24 cellular contexts compared by ENCODE assay signal in the genomic region with DNA sequence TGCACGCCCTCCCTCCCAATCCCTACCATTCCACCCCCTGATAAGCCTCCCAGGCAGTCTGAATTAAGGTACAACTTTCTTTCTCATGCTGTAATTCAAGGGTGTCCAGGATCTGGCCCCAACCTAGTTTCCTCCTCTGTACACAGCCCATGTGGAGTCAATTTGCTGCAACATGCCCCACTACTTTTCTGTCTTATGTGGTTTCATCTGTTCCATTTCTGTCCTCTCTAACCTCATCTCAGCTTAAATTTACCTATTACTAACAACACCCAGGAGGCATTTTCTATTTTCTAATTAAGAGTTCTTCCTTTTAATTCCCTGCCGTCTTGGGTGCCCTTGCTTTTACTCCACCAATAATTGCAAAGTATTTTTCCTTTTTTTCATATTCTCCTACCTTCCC. TPM values are rescaled to one million over a fixed set of nuclear protein-coding genes. Genes with fewer than 3 reads are reported as not detected.
A peak's percentile ranks its signal among the peaks of the same experiment; 100 is the strongest.
DNase-seq lines count a peak whose midpoint lies in the region; ATAC-seq, FAIRE-seq and TF ChIP-seq lines count a peak whose summit lies in the region.
"Had no signal": no experiment of that assay in that cellular context is flagged by ENCODE, and none has a peak within 500 bp of the region (broad histone marks: within the 10 kb centered on the region; RNA-seq: fewer than 3 reads in every experiment).

No MANE protein-coding gene starts in this region.

- no peak for DNase-seq in CD8-positive, alpha-beta memory T cell
- no peak for DNase-seq in IMR-90
- DNase-seq in K562 (ENCODE audit: extremely low read depth in 1 of 4, low spot score in 3 of 4) = peak in 1 of 4 experiments; percentile 24
- no peak for DNase-seq in trophoblast cell
- DNase-seq in G401 (ENCODE audit: low spot score) = no peak
- DNase-seq in frontal cortex (ENCODE audit: low spot score in 2 of 2) = no peak
- DNase-seq in NCI-H1436 (lab: John Stamatoyannopoulos, UW) = no peak
- DNase-seq: Calu3, DMS79 treated with DMSO at 0.1 percent for 48 hours, GM23248, H7, NCI-H1105, NCI-H146, NCI-H1930, NCI-H2107, NCI-H524, NCI-H748 treated with DMSO at 0.1 percent for 48 hours, T-helper 1 cell had no signal

- H3K56ac ChIP-seq in IMR-90 (ENCODE audit: extremely low read depth, insufficient read depth, low read length) = no peak overlapping the region

- no peak overlapping the region for H4K8ac ChIP-seq in IMR-90 (ENCODE audit: low read depth in 2 of 2, low read length in 2 of 2)
- no peak overlapping the region for H4K8ac ChIP-seq in trophoblast cell (ENCODE audit: low read depth, low read length)

- H3K9me3 Mint-ChIP-seq in CD8-positive, alpha-beta memory T cell = peaks cover 5 to 11% (median 9%) of the 10 kb centered on the region in 5 donors

- H3K4me3 ChIP-seq in CD8-positive, alpha-beta memory T cell (ENCODE audit: low read length) = no peak overlapping the region
- no peak overlapping the region for H3K4me3 ChIP-seq in IMR-90 (ENCODE audit: insufficient read depth, low read depth, low read length)
- no peak overlapping the region for H3K4me3 ChIP-seq in K562
- H3K4me3 ChIP-seq in trophoblast cell (ENCODE audit: low read depth, low read length) = no peak overlapping the region
- H3K4me3 ChIP-seq: GM23248, SJSA1 had no signal

- H3K9me3 ChIP-seq in CD8-positive, alpha-beta memory T cell (ENCODE audit: low read length) = no peaks in the 10 kb centered on the region
- H3K9me3 ChIP-seq in IMR-90 (ENCODE audit: control insufficient read depth, insufficient read depth, low read length) (peaks cover 4% of the 10 kb centered on the region), K562 (replicated peaks; ENCODE audit: control insufficient read depth, insufficient read depth, low read depth, low read length) (peaks cover 3% of the 10 kb centered on the region; the same call in 1 of the 2 replicates), trophoblast cell (ENCODE audit: insufficient read depth, low read depth, low read length) (peaks cover 3% of the 10 kb centered on the region)
- H3K9me3 ChIP-seq: SJSA1 had no signal

- CTCF ChIA-PET in CD8-positive, alpha-beta memory T cell (lab: Charles Lee) = no interaction called here
- CTCF ChIA-PET in IMR-90 (lab: Yijun Ruan, JAX) = no interaction called here
- CTCF ChIA-PET in K562 (lab: Yijun Ruan, JAX; ENCODE audit: low intra/inter-chr PET ratio) = no interaction called here

- H2BK120ac ChIP-seq in IMR-90 (ENCODE audit: low read depth, low read length) (no peak overlapping the region), trophoblast cell (ENCODE audit: insufficient read depth, low read length, poor library complexity) (no peak overlapping the region)

- no peaks in the 10 kb centered on the region for H3K4me1 ChIP-seq in CD8-positive, alpha-beta memory T cell (ENCODE audit: insufficient read depth, low read length)
- H3K4me1 ChIP-seq in IMR-90 (ENCODE audit: control insufficient read depth, insufficient read depth, low read length) = peaks cover 3% of the 10 kb centered on the region
- peaks cover 3 to 24% of the 10 kb centered on the region in 2 experiments; a peak in 4 of 5 replicates for H3K4me1 ChIP-seq in K562 (replicated peaks in 1 of 2; ENCODE audit: control insufficient read depth in 2 of 2, insufficient read depth in 2 of 2, low read length in 2 of 2)
- H3K4me1 ChIP-seq in trophoblast cell (ENCODE audit: control insufficient read depth in 1 of 2, insufficient read depth in 2 of 2, low read length in 2 of 2) = peaks cover 3 to 4% of the 10 kb centered on the region in 2 experiments

- 100% methylated on average over 1 of the region's 2 CpGs; no CpG with 5 or more reads in 1 of the 2 experiments for WGBS in IMR-90 (ENCODE audit: extremely low coverage in 2 of 2, insufficient read length in 1 of 2), 2 experiments
- 77% methylated on average over 2 of the region's 2 CpGs for WGBS in K562 (ENCODE audit: insufficient coverage, low coverage, missing lambda C conversion rate)
- WGBS in trophoblast cell (ENCODE audit: extremely low coverage, insufficient coverage, insufficient read length) = no CpG with 5 or more reads among the region's 2 CpGs

- TF ChIP-seq RAD21 in IMR-90 (IDR thresholded peaks at IDR 0.05; ENCODE audit: low read length) = no peak
- TF ChIP-seq RAD21 in K562 (CRISPR knock-in tag; conservative IDR thresholded peaks at IDR 0.05 in 1 of 2, IDR thresholded peaks at IDR 0.05 in 1 of 2) = no peak

- ATAC-seq in IMR-90 (ENCODE audit: low read depth) (no peak), K562 (peak; percentile 14)
- ATAC-seq: Right ventricle myocardium inferior had no signal

- peaks cover 4 to 22% (median 14%) of the 10 kb centered on the region in 3 donors for H3K36me3 Mint-ChIP-seq in CD8-positive, alpha-beta memory T cell

- BruUV-seq in IMR-90 (replicated peaks; lab: Mats Ljungman, UMichigan) = no TSS peak
- no TSS peak for BruUV-seq in K562 (replicated peaks; lab: Mats Ljungman, UMichigan)

- FAIRE-seq in K562 (lab: Jason Lieb, UNC) = peak; percentile 23
- no peak for FAIRE-seq in frontal cortex (lab: Jason Lieb, UNC)
- FAIRE-seq: RCC 7860 had no signal

- H3K14ac ChIP-seq in IMR-90 (replicated peaks; ENCODE audit: low read depth, low read length) (no peak overlapping the region), trophoblast cell (ENCODE audit: low read length) (no peak overlapping the region)

- no peaks in the 10 kb centered on the region for H3K27me3 Mint-ChIP-seq in CD8-positive, alpha-beta memory T cell
- H3K27me3 Mint-ChIP-seq: B cell had no signal

- intact Hi-C loops in IMR-90 (cut with micrococcal nuclease) = no loop called here
- intact Hi-C loops in K562 (cut with micrococcal nuclease) = no loop called here

- H3K27me3 ChIP-seq in CD8-positive, alpha-beta memory T cell (ENCODE audit: insufficient read depth, low read length, poor library complexity, severe bottlenecking) = no peaks in the 10 kb centered on the region
- no peaks in the 10 kb centered on the region for H3K27me3 ChIP-seq in IMR-90 (ENCODE audit: control insufficient read depth, insufficient read depth, low read length)
- no peaks in the 10 kb centered on the region for H3K27me3 ChIP-seq in K562 (ENCODE audit: control insufficient read depth in 2 of 2, insufficient read depth in 2 of 2, low read length in 2 of 2)
- no peaks in the 10 kb centered on the region for H3K27me3 ChIP-seq in trophoblast cell (ENCODE audit: insufficient read depth, low read length)
- H3K27me3 ChIP-seq: SJSA1 had no signal

- no peak overlapping the region for H4K12ac ChIP-seq in trophoblast cell (ENCODE audit: low read depth, low read length)

- H2AFZ ChIP-seq in IMR-90 (replicated peaks; ENCODE audit: low read length, poor library complexity) (no peak overlapping the region), K562 (ENCODE audit: low read depth, low read length) (no peak overlapping the region), trophoblast cell (ENCODE audit: insufficient read depth, low read length, poor library complexity) (no peak overlapping the region)
- H2AFZ ChIP-seq: GM23248 had no signal

- H3K27ac ChIP-seq in CD8-positive, alpha-beta memory T cell (ENCODE audit: low read depth, low read length) = peak overlapping the region; percentile 4
- no peak overlapping the region for H3K27ac ChIP-seq in IMR-90 (ENCODE audit: insufficient read depth, low read length)
- H3K27ac ChIP-seq in K562 (ENCODE audit: extremely low read depth, low read depth, low read length) = no peak overlapping the region
- H3K27ac ChIP-seq in trophoblast cell (ENCODE audit: low read depth, low read length) = no peak overlapping the region
- H3K27ac ChIP-seq: GM23248, KMS-11, SJSA1 had no signal

- POLR2A ChIA-PET in CD8-positive, alpha-beta memory T cell (lab: Charles Lee) = no interaction called here
- POLR2A ChIA-PET in IMR-90 (lab: Charles Lee; ENCODE audit: unreplicated experiment) = no interaction called here
- POLR2A ChIA-PET in K562 (lab: Yijun Ruan, JAX) = no interaction called here

- no peak overlapping the region for H4K5ac ChIP-seq in IMR-90 (ENCODE audit: low read depth, low read length)

- H3K23ac ChIP-seq in IMR-90 (ENCODE audit: low read depth, low read length) (peak overlapping the region; percentile 61), trophoblast cell (ENCODE audit: low read length) (peak overlapping the region; percentile 66)

- no peak overlapping the region for H2AK9ac ChIP-seq in IMR-90 (replicated peaks; ENCODE audit: low read depth, low read length, poor library complexity)

- no peak for TF ChIP-seq EP300 in K562 (IDR thresholded peaks at IDR 0.05; ENCODE audit: low read length)

- peak overlapping the region in 4 of 8 donors; percentile 3 to 90 (median 44) for H3K27ac Mint-ChIP-seq in CD8-positive, alpha-beta memory T cell
- H3K27ac Mint-ChIP-seq: B cell had no signal

- H3K9me1 ChIP-seq in IMR-90 (ENCODE audit: insufficient read depth, low read length) = peaks cover 7% of the 10 kb centered on the region
- H3K9me1 ChIP-seq in K562 (ENCODE audit: control insufficient read depth, insufficient read depth, low read length) = no peaks in the 10 kb centered on the region

- H3K9ac ChIP-seq in IMR-90 (ENCODE audit: low read depth, low read length) (no peak overlapping the region), K562 (ENCODE audit: insufficient read depth in 1 of 2, low read depth in 2 of 2, low read length in 2 of 2) (no peak overlapping the region), trophoblast cell (ENCODE audit: low read length) (peak overlapping the region; percentile 53)
- H3K9ac ChIP-seq: GM23248, KMS-11 had no signal

- H3K4ac ChIP-seq in IMR-90 (ENCODE audit: low read depth, low read length) (no peak overlapping the region), trophoblast cell (ENCODE audit: low read depth, low read length) (peak overlapping the region; percentile 12)

- H4K91ac ChIP-seq in IMR-90 (ENCODE audit: insufficient read depth, low read depth, low read length) (no peak overlapping the region), trophoblast cell (ENCODE audit: low read depth, low read length) (no peak overlapping the region)

- H2AK5ac ChIP-seq in IMR-90 (ENCODE audit: low read depth, low read length) (no peak overlapping the region), trophoblast cell (ENCODE audit: low read length) (no peak overlapping the region)

- H3K4me3 Mint-ChIP-seq in CD8-positive, alpha-beta memory T cell = peak overlapping the region in 1 of 7 donors; percentile 59
- H3K4me3 Mint-ChIP-seq: B cell, CD14-positive monocyte had no signal

- no peak overlapping the region for H2BK12ac ChIP-seq in trophoblast cell (ENCODE audit: low read length)

- in situ Hi-C loops in IMR-90 (cut with MboI; ENCODE audit: low sequenced_read_pairs) (no loop called here), K562 (cut with MboI) (no loop called here), G401 (cut with HindIII; ENCODE audit: low sequenced_read_pairs) (no loop called here)

- H3K18ac ChIP-seq in IMR-90 (ENCODE audit: low read depth, low read length) (no peak overlapping the region), trophoblast cell (ENCODE audit: low read length) (no peak overlapping the region)

- H3K79me1 ChIP-seq in IMR-90 (ENCODE audit: low read depth in 1 of 2, low read length in 2 of 2) = peaks cover 0 to 50% of the 10 kb centered on the region in 2 experiments; a peak in 2 of 4 replicates
- no peaks in the 10 kb centered on the region for H3K79me1 ChIP-seq in trophoblast cell (ENCODE audit: low read length)

- H4K20me1 ChIP-seq in IMR-90 (ENCODE audit: insufficient read depth, low read length) (peaks cover 70% of the 10 kb centered on the region), K562 (replicated peaks; ENCODE audit: control insufficient read depth, insufficient read depth, low read length) (no peaks in the 10 kb centered on the region)

- peaks cover 97% of the 10 kb centered on the region for H3K79me2 ChIP-seq in K562 (ENCODE audit: control insufficient read depth, insufficient read depth, low read length)
- H3K79me2 ChIP-seq in trophoblast cell (ENCODE audit: control insufficient read depth, insufficient read depth, low read length, poor library complexity) = peaks cover 7% of the 10 kb centered on the region

- dilution Hi-C loops in IMR-90 (cut with HindIII; ENCODE audit: low sequenced_read_pairs, unreplicated experiment) = no loop called here

- H2BK5ac ChIP-seq in IMR-90 (ENCODE audit: low read depth, low read length, poor library complexity, severe bottlenecking) (no peak overlapping the region), trophoblast cell (ENCODE audit: low read depth, low read length, poor library complexity) (no peak overlapping the region)

- H3K36me3 ChIP-seq in CD8-positive, alpha-beta memory T cell (ENCODE audit: insufficient read depth, low read length) = peaks cover 3% of the 10 kb centered on the region
- H3K36me3 ChIP-seq in IMR-90 (ENCODE audit: control insufficient read depth, insufficient read depth, low read length) (no peaks in the 10 kb centered on the region; the same call in 1 of the 2 replicates), K562 (ENCODE audit: control insufficient read depth, insufficient read depth, low read length) (peaks cover 22% of the 10 kb centered on the region), trophoblast cell (ENCODE audit: control insufficient read depth in 1 of 2, insufficient read depth in 2 of 2, low read length in 2 of 2) (peaks cover 4 to 6% of the 10 kb centered on the region in 2 experiments)

- H2BK15ac ChIP-seq in IMR-90 (ENCODE audit: low read depth, low read length) = no peak overlapping the region

- no peak overlapping the region for H2BK20ac ChIP-seq in IMR-90 (ENCODE audit: low read depth, low read length)

- H3K4me1 Mint-ChIP-seq in CD8-positive, alpha-beta memory T cell = peaks cover 27 to 48% (median 33%) of the 10 kb centered on the region in 3 donors

- TF ChIP-seq POLR2A in IMR-90 (IDR thresholded peaks at IDR 0.05; ENCODE audit: low read depth, low read length) (no peak), K562 (conservative IDR thresholded peaks at IDR 0.05) (no peak)

- H3K4me2 ChIP-seq in IMR-90 (ENCODE audit: low read depth, low read length) (no peak overlapping the region), K562 (ENCODE audit: insufficient read depth, low read length) (no peak overlapping the region), trophoblast cell (ENCODE audit: low read length) (no peak overlapping the region)
- H3K4me2 ChIP-seq: KMS-11 had no signal

- no peak for TF ChIP-seq CTCF in IMR-90 (conservative IDR thresholded peaks at IDR 0.05; ENCODE audit: low read depth, low read length)
- no peak for TF ChIP-seq CTCF in K562 (IDR thresholded peaks at IDR 0.05 in 2 of 3, conservative IDR thresholded peaks at IDR 0.05 in 1 of 3; ENCODE audit: insufficient read depth in 2 of 3, low read depth in 1 of 3, low read length in 3 of 3)

RNA-seq across cellular contexts. Expression of gene PPP4R1, which starts 10.0 kb away (rescaled TPM):
- 10 to 100 TPM; 58.4 to 59.9 TPM for total RNA-seq in CD8-positive, alpha-beta memory T cell
- 17.2 TPM for polyA plus RNA-seq in CD8-positive, alpha-beta memory T cell
- 123 and 131 TPM in 2 replicates for total RNA-seq in IMR-90 (2012; rRNA removed)
- 70.9 and 80.6 TPM in 2 replicates for polyA plus RNA-seq in IMR-90 (2012; rRNA removed)
- 40.7 and 121 TPM in 2 replicates for polyA plus RNA-seq in IMR-90 (2012; cell fraction: cytosol; rRNA removed)
- 131 and 135 TPM in 2 replicates for polyA plus RNA-seq in IMR-90 (2012; cell fraction: nucleus; rRNA removed; ENCODE audit: low replicate concordance)
- total RNA-seq in K562 (2011; cell fraction: chromatin; rRNA removed; ENCODE audit: low replicate concordance) = 227 and 404 TPM in 2 replicates
- total RNA-seq in K562 (2011; cell fraction: nucleolus; rRNA removed) = 86.1 and 111 TPM in 2 replicates
- 148 and 198 TPM in 2 replicates for total RNA-seq in K562 (2011; cell fraction: nucleoplasm; rRNA removed)
- total RNA-seq in K562 (2014; rRNA removed) = 95.7 and 100 TPM in 2 replicates
- 77.5 and 91.2 TPM in 2 replicates for total RNA-seq in K562 (2014; rRNA removed; fragmentation: Illumina TruSeq; extraction: Trizol)
- total RNA-seq in K562 (2015; rRNA removed; fragmentation: Illumina TruSeq; extraction: Trizol) = 86.4 and 92.5 TPM in 2 replicates
- 83.2 and 95.5 TPM in 2 replicates for total RNA-seq in K562 (2021)
- polyA plus RNA-seq in K562 (2011; rRNA removed) = 131 and 136 TPM in 2 replicates
- polyA plus RNA-seq in K562 (2011; cell fraction: cytosol; rRNA removed) = 91.1 and 105 TPM in 2 replicates
- 191 and 198 TPM in 2 replicates for polyA plus RNA-seq in K562 (2011; cell fraction: nucleus; rRNA removed)
- polyA plus RNA-seq in K562 (2012) = 46.2 and 49.6 TPM in 2 replicates
- 55.4 and 84.5 TPM in 2 replicates for polyA plus RNA-seq in K562 (2014; fragmentation: Illumina TruSeq; extraction: Trizol)
- 10 to 100 TPM; 23.5 to 35.1 TPM for polyA plus RNA-seq in K562 (2014; fragmentation: Nextera tagmentation; extraction: Ambion mirVana)
- polyA plus RNA-seq in K562 (2014; rRNA removed) = 56.0 and 57.5 TPM in 2 replicates
- 277 and 310 TPM in 2 replicates for polyA minus RNA-seq in K562 (2011; rRNA and poly(A)+ RNA removed)
- polyA minus RNA-seq in K562 (2011; cell fraction: cytosol; rRNA and poly(A)+ RNA removed) = 99.1 and 116 TPM in 2 replicates
- polyA minus RNA-seq in K562 (2011; cell fraction: nucleus; rRNA and poly(A)+ RNA removed) = 93.0 and 173 TPM in 2 replicates
- 80.3 and 85.6 TPM in 2 replicates for polyA plus RNA-seq in trophoblast cell (2013)
- total RNA-seq in G401 (2014; rRNA removed; shearing (Covaris generic)) = 70.9 and 74.5 TPM in 2 replicates
- total RNA-seq in frontal cortex = 152 TPM
